9 cellular contexts compared by ENCODE assay signal in the genomic region with DNA sequence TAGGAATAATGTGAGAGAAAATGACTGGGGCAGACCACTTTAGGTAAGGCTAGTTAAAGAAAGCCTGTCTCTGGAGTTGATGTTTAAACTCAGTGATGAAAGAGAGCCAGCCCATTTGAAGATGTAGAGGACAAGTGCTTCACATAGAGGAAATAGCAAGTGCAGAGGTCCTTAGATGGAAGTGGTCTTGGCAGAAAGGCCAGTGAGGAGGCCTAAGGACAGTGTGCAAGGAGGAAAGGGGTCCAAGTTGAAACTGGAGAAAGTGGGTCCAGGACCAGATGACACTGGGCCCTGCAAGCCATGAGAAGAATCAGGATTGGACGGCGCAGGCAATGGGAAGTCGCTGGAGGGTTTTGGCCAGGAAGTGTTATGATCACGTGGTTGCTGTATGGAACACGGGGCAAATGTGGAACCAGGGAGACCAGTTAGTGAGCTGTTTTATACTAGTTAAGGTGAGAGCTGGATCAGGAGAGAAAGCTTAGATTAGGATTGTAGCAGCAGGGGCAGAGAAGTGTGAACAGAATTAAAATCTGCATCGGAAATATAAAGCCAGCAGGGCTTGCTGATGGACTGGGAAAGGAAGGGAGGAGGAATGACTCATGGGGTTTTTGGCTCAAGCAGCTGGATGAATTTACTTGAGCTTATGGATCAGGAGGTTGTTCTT. TPM values are rescaled to one million over a fixed set of nuclear protein-coding genes. Genes with fewer than 3 reads are reported as not detected.
DNase-seq lines count a peak whose midpoint lies in the region; ATAC-seq lines count a peak whose summit lies in the region.
"Had no signal": no experiment of that assay in that cellular context is flagged by ENCODE, and none has a peak within 500 bp of the region (broad histone marks: within the 10 kb centered on the region; RNA-seq: fewer than 3 reads in every experiment).

No MANE protein-coding gene starts in this region.

- H3K36me3 Mint-ChIP-seq in activated naive CD8-positive, alpha-beta T cell treated with anti-CD3 and anti-CD28 coated beads for 36 hours, result peaks cover 6% of the 10 kb centered on the region
- H3K36me3 Mint-ChIP-seq in stimulated activated memory B cell treated with anti-CD40 and anti-IgM and Interleukin-4, amounts not matched to agents 10 μg/mL and 1 μg/mL and 100 μg/mL, for 72 hours, result peaks cover 10% of the 10 kb centered on the region

- ATAC-seq in left cardiac atrium (peak; percentile 69 to 71), HG02973 (IDR thresholded peaks at IDR 0.05; ENCODE audit: unreplicated experiment) (no peak)
- ATAC-seq in stimulated activated memory B cell treated with anti-CD40 and anti-IgM and Interleukin-4, amounts not matched to agents 10 μg/mL and 1 μg/mL and 100 μg/mL, for 72 hours, result no peak

- H3K27me3 Mint-ChIP-seq in activated naive CD8-positive, alpha-beta T cell treated with anti-CD3 and anti-CD28 coated beads for 36 hours, result no peaks in the 10 kb centered on the region
- H3K27me3 Mint-ChIP-seq in stimulated activated memory B cell treated with anti-CD40 and anti-IgM and Interleukin-4, amounts not matched to agents 10 μg/mL and 1 μg/mL and 100 μg/mL, for 72 hours, result no peaks in the 10 kb centered on the region

- H3K27ac Mint-ChIP-seq in activated naive CD8-positive, alpha-beta T cell treated with anti-CD3 and anti-CD28 coated beads for 36 hours, result peak overlapping the region; percentile 51
- peak overlapping the region; percentile 13 for H3K27ac Mint-ChIP-seq in stimulated activated memory B cell treated with anti-CD40 and anti-IgM and Interleukin-4, amounts not matched to agents 10 μg/mL and 1 μg/mL and 100 μg/mL, for 72 hours

- no peaks in the 10 kb centered on the region for H3K9me3 Mint-ChIP-seq in activated naive CD8-positive, alpha-beta T cell treated with anti-CD3 and anti-CD28 coated beads for 36 hours
- no peaks in the 10 kb centered on the region for H3K9me3 Mint-ChIP-seq in stimulated activated memory B cell treated with anti-CD40 and anti-IgM and Interleukin-4, amounts not matched to agents 10 μg/mL and 1 μg/mL and 100 μg/mL, for 72 hours

- H3K4me1 Mint-ChIP-seq in activated naive CD8-positive, alpha-beta T cell treated with anti-CD3 and anti-CD28 coated beads for 36 hours, result peaks cover 29% of the 10 kb centered on the region
- H3K4me1 Mint-ChIP-seq in stimulated activated memory B cell treated with anti-CD40 and anti-IgM and Interleukin-4, amounts not matched to agents 10 μg/mL and 1 μg/mL and 100 μg/mL, for 72 hours, result peaks cover 29% of the 10 kb centered on the region

- H3K4me3 Mint-ChIP-seq in activated naive CD8-positive, alpha-beta T cell treated with anti-CD3 and anti-CD28 coated beads for 36 hours, result peak overlapping the region; percentile 38
- H3K4me3 Mint-ChIP-seq in stimulated activated memory B cell treated with anti-CD40 and anti-IgM and Interleukin-4, amounts not matched to agents 10 μg/mL and 1 μg/mL and 100 μg/mL, for 72 hours, result no peak overlapping the region

- intact Hi-C loops in left cardiac atrium (cut with DNase I), result no loop called here

- DNase-seq in DMS 273 treated with DMSO at 0.1 percent for 48 hours (lab: John Stamatoyannopoulos, UW) (peak; percentile 54), HT1080 (ENCODE audit: low read depth) (peak; percentile 83), left cardiac atrium (peak; percentile 44), SKM-1 (lab: John Stamatoyannopoulos, UW; ENCODE audit: unreplicated experiment) (no peak), DMS79 treated with DMSO at 0.1 percent for 48 hours (lab: John Stamatoyannopoulos, UW) (no peak)
- no peak for DNase-seq in activated naive CD8-positive, alpha-beta T cell treated with anti-CD3 and anti-CD28 coated beads for 36 hours

RNA-seq across cellular contexts. Expression of a gene that starts 48.0 kb away (rescaled TPM):
- total RNA-seq in HT1080 (2014; rRNA removed; shearing (Covaris generic)), result not detected in 2 replicates
- not detected in 2 replicates for polyA plus RNA-seq in HT1080 (2015; cell fraction: cytosol; rRNA removed)
- polyA plus RNA-seq in HT1080 (2015; cell fraction: nucleus; rRNA removed), result not detected in 2 replicates
- not detected for total RNA-seq in activated naive CD8-positive, alpha-beta T cell treated with anti-CD3 and anti-CD28 coated beads for 36 hours
- total RNA-seq in left cardiac atrium, result not detected
- total RNA-seq: mononuclear cell had no signal

Comparison
In these comparisons a context has a peak if more than half of its experiments do, and no peak if none do; other contexts are left out.
1. DNase-seq: peak in DMS 273 treated with DMSO at 0.1 percent for 48 hours (single experiment), HT1080 (single experiment) and left cardiac atrium (single experiment); none in activated naive CD8-positive, alpha-beta T cell treated with anti-CD3 and anti-CD28 coated beads for 36 hours (single experiment), SKM-1 (single experiment) and DMS79 treated with DMSO at 0.1 percent for 48 hours (single experiment).
2. ATAC-seq: peak in left cardiac atrium (2 of 2); none in stimulated activated memory B cell treated with anti-CD40 and anti-IgM and Interleukin-4, amounts not matched to agents 10 μg/mL and 1 μg/mL and 100 μg/mL, for 72 hours (single experiment) and HG02973 (single experiment).